In genomic region chr3:141458937-141459510, GRCh38 we compare ENCODE assay signal across 22 cellular contexts.
"Had no signal": no experiment of that assay in that cellular context is flagged by ENCODE, and none has a peak within 500 bp of the region (broad histone marks: within the 10 kb centered on the region; RNA-seq: fewer than 3 reads in every experiment).

No MANE protein-coding gene starts in this region.

- H3K27me3 Mint-ChIP-seq: naive B cell; stimulated activated memory B cell treated with anti-CD40 and anti-IgM and Interleukin-4, amounts not matched to agents 10 μg/mL and 1 μg/mL and 100 μg/mL, for 72 hours; stimulated activated naive CD8-positive, alpha-beta T cell treated with anti-CD3 and anti-CD28 coated beads, Interleukin-15, Interleukin-2, amounts not matched to agents 100 ng/mL and 50 ng/mL, for 24 hours had no signal

- H3K36me3 Mint-ChIP-seq: stimulated activated memory B cell treated with anti-CD40 and anti-IgM and Interleukin-4, amounts not matched to agents 10 μg/mL and 1 μg/mL and 100 μg/mL, for 72 hours had no signal

- H2AFZ ChIP-seq: hepatocyte, parathyroid adenoma had no signal

- H3K9me3 ChIP-seq: prostate gland, tibial artery, uterus had no signal

- H3K27ac Mint-ChIP-seq: effector memory CD8-positive, alpha-beta T cell; naive B cell; nephron; stimulated activated memory B cell treated with anti-CD40 and anti-IgM and Interleukin-4, amounts not matched to agents 10 μg/mL and 1 μg/mL and 100 μg/mL, for 72 hours; stimulated activated naive CD8-positive, alpha-beta T cell treated with anti-CD3 and anti-CD28 coated beads, Interleukin-15, Interleukin-2, amounts not matched to agents 100 ng/mL and 50 ng/mL, for 24 hours had no signal

- H3K79me2 ChIP-seq: hepatocyte had no signal

- H3K9ac ChIP-seq: parathyroid adenoma had no signal

- ATAC-seq: effector memory CD8-positive, alpha-beta T cell; left colon; left ventricle myocardium superior; sciatic nerve; stimulated activated memory B cell treated with anti-CD40 and anti-IgM and Interleukin-4, amounts not matched to agents 10 μg/mL and 1 μg/mL and 100 μg/mL, for 72 hours had no signal

- H3K27me3 ChIP-seq: hepatocyte, spleen, tibial artery, upper lobe of left lung, uterus had no signal

- H3K4me1 ChIP-seq: parathyroid adenoma, uterus had no signal

- H3K4me2 ChIP-seq: hepatocyte had no signal

- H3K4me3 Mint-ChIP-seq: effector memory CD8-positive, alpha-beta T cell; naive B cell; nephron; stimulated activated memory B cell treated with anti-CD40 and anti-IgM and Interleukin-4, amounts not matched to agents 10 μg/mL and 1 μg/mL and 100 μg/mL, for 72 hours; stimulated activated naive CD8-positive, alpha-beta T cell treated with anti-CD3 and anti-CD28 coated beads, Interleukin-15, Interleukin-2, amounts not matched to agents 100 ng/mL and 50 ng/mL, for 24 hours had no signal

- H3K9me3 Mint-ChIP-seq: effector memory CD8-positive, alpha-beta T cell; nephron had no signal

- H3K4me3 ChIP-seq: hepatocyte, lung, prostate gland, spleen, tibial artery, upper lobe of left lung, uterus had no signal

- H3K36me3 ChIP-seq: prostate gland, spleen, tibial artery, upper lobe of left lung, uterus had no signal

- H3K27ac ChIP-seq: hepatocyte, parathyroid adenoma, prostate gland, spleen, tibial artery, upper lobe of left lung, uterus had no signal

- DNase-seq: effector memory CD8-positive, alpha-beta T cell; foreskin melanocyte; head of caudate nucleus; left colon; left ventricle myocardium superior; mesenchymal stem cell; naive B cell; spleen; stimulated activated CD4-positive, alpha-beta T cell treated with anti-CD3 and anti-CD28 coated beads, Interleukin-15, amount 100 ng/mL, for 24 hours; stimulated activated CD4-positive, alpha-beta T cell treated with anti-CD3 and anti-CD28 coated beads, Interleukin-1b, Interleukin-23, amount 100 ng/mL, for 48 hours; stimulated activated CD4-positive, alpha-beta T cell treated with anti-CD3 and anti-CD28 coated beads, Interleukin-4, amount 100 ng/mL, for 24 hours; tibial artery; upper lobe of left lung; uterus had no signal
